Comparison of ENCODE assay signal across 8 cellular contexts in genomic region chrX:13652256-13653021, GRCh38. TPM values are rescaled to one million over a fixed set of nuclear protein-coding genes. Genes with fewer than 3 reads are reported as not detected.
A peak's percentile ranks its signal among the peaks of the same experiment; 100 is the strongest.
DNase-seq lines count a peak whose midpoint lies in the region; ATAC-seq and TF ChIP-seq lines count a peak whose summit lies in the region.

No MANE protein-coding gene starts in this region.

- POLR2A ChIA-PET in AG04449 (lab: Yijun Ruan, JAX): no interaction called here
- POLR2A ChIA-PET in PC-9 (lab: Charles Lee; ENCODE audit: unreplicated experiment): interaction anchor here (0.7 kb wide), 1 partner anchor 1104 kb away, joined by 6 read pairs; no protein-coding TSS in a partner anchor

- H3K27me3 ChIP-seq in PC-9 (ENCODE audit: insufficient read depth, low read depth) (no peaks in the 10 kb centered on the region), endocrine pancreas (ENCODE audit: control insufficient read depth, insufficient read depth, low read length) (no peaks in the 10 kb centered on the region), neutrophil (no peaks in the 10 kb centered on the region)

- peak overlapping the region; percentile 71 for H2AFZ ChIP-seq in PC-9

- H3K4me1 ChIP-seq in PC-9 (replicated peaks; ENCODE audit: insufficient read depth) (peaks cover 19% of the 10 kb centered on the region), endocrine pancreas (ENCODE audit: control insufficient read depth, insufficient read depth, low read length) (peaks cover 8% of the 10 kb centered on the region), neutrophil (ENCODE audit: control insufficient read depth in 1 of 2, insufficient read depth in 1 of 2, low read depth in 1 of 2, low read length in 1 of 2) (peaks cover 15 to 22% of the 10 kb centered on the region in 2 experiments)

- TF ChIP-seq CTCF in AG04449 (IDR thresholded peaks at IDR 0.05; ENCODE audit: insufficient read depth, low read length, missing control alignments) (no peak), PC-9 (conservative IDR thresholded peaks at IDR 0.05) (no peak), neutrophil (IDR thresholded peaks at IDR 0.05) (no peak)

- ATAC-seq in GM19324 (IDR thresholded peaks at IDR 0.05; ENCODE audit: low FRiP score, unreplicated experiment) (peak; percentile 2), GM21825 (IDR thresholded peaks at IDR 0.05; ENCODE audit: unreplicated experiment) (no peak)

- peak overlapping the region; percentile 97 for H3K27ac ChIP-seq in PC-9
- H3K27ac ChIP-seq in neutrophil: peak overlapping the region; percentile 94

- TSS peak; percentile 50 for BruUV-seq in PC-9 (replicated peaks; lab: Mats Ljungman, UMichigan)

- CTCF ChIA-PET in AG04449 (lab: Yijun Ruan, JAX) (interaction anchor here (2.0 kb wide), 1 partner anchor 145 kb away, joined by 6 read pairs; no protein-coding TSS in a partner anchor), PC-9 (lab: Charles Lee) (no interaction called here)

- intact Hi-C loops in PC-9 (cut with micrococcal nuclease; ENCODE audit: unreplicated experiment): loop anchor here (2.0 kb wide), 2 partner anchors 146 to 376 kb away; partner anchors contain the start of gene GEMIN8

- H3K36me3 ChIP-seq in PC-9 (ENCODE audit: low read depth) (no peaks in the 10 kb centered on the region), endocrine pancreas (ENCODE audit: control insufficient read depth, insufficient read depth, low read length) (no peaks in the 10 kb centered on the region), neutrophil (no peaks in the 10 kb centered on the region)

- H3K9me2 ChIP-seq in PC-9 (ENCODE audit: insufficient read depth): no peaks in the 10 kb centered on the region

- no peaks in the 10 kb centered on the region for H4K20me1 ChIP-seq in PC-9 (ENCODE audit: insufficient read depth)

- 0 out of 2 replicates have a peak, but pooled peaks cover 5% of the 10 kb centered on the region for H3K79me2 ChIP-seq in PC-9 (ENCODE audit: low read depth)

- H3K9ac ChIP-seq in endocrine pancreas (ENCODE audit: control insufficient read depth, insufficient read depth, low read length): peak overlapping the region; percentile 43

- H3F3A ChIP-seq in PC-9 (ENCODE audit: insufficient read depth, low read depth): peaks cover 22% of the 10 kb centered on the region

- peak overlapping the region; percentile 87 for H3K4me2 ChIP-seq in PC-9

- H3K4me3 ChIP-seq in AG04449 (ENCODE audit: low read depth, low read length) (peak overlapping the region; percentile 50), PC-9 (peak overlapping the region; percentile 86), endocrine pancreas (ENCODE audit: control insufficient read depth, insufficient read depth, low read length) (peak overlapping the region; percentile 88), neutrophil (ENCODE audit: low read depth in 1 of 2, low read length in 1 of 2) (peak overlapping the region; percentile 76 to 79)

- DNase-seq in AG04449 (ENCODE audit: low read depth, low spot score) (peak; percentile 77), PC-9 (peak; percentile 10 to 86), HuH-7 (ENCODE audit: low spot score) (no peak), NCI-H1436 treated with DMSO at 0.1 percent for 48 hours (lab: John Stamatoyannopoulos, UW) (no peak)

- no peaks in the 10 kb centered on the region for H3K9me3 ChIP-seq in PC-9 (ENCODE audit: insufficient read depth, low read depth)
- H3K9me3 ChIP-seq in endocrine pancreas (ENCODE audit: control insufficient read depth, low read length): no peaks in the 10 kb centered on the region
- no peaks in the 10 kb centered on the region for H3K9me3 ChIP-seq in neutrophil

RNA-seq across cellular contexts. Expression of gene TCEANC, which starts 0.5 kb away (rescaled TPM):
- 0.96 and 1.2 TPM in 2 replicates for total RNA-seq in PC-9 (2021)

RNA-seq across cellular contexts. Expression of gene RAB9A, which starts 36.5 kb away (rescaled TPM):
- 26.7 and 30.7 TPM in 2 replicates for total RNA-seq in PC-9 (2021)

Comparison
In these comparisons a context has a peak if more than half of its experiments do, and no peak if none do; other contexts are left out.
1. DNase-seq: peak in AG04449 (single experiment) and PC-9 (2 of 2); none in HuH-7 (single experiment) and NCI-H1436 treated with DMSO at 0.1 percent for 48 hours (single experiment).
2. Peak in every context shown above with its lines, with median percentiles within 50 percentile points of each other: H3K4me3 ChIP-seq.